ENCODE assay signal across 9 cellular contexts in genomic region chr5:151202381-151203139, GRCh38. TPM values are rescaled to one million over a fixed set of nuclear protein-coding genes. Genes with fewer than 3 reads are reported as not detected.
DNase-seq lines count a peak whose midpoint lies in the region; ATAC-seq, FAIRE-seq and TF ChIP-seq lines count a peak whose summit lies in the region.
"Had no signal": no experiment of that assay in that cellular context is flagged by ENCODE, and none has a peak within 500 bp of the region (broad histone marks: within the 10 kb centered on the region; RNA-seq: fewer than 3 reads in every experiment).

No MANE protein-coding gene starts in this region.

- no peak for TF ChIP-seq POLR2A in A549 (IDR thresholded peaks at IDR 0.05; ENCODE audit: low read length)

- POLR2A ChIA-PET in A549 (lab: Yijun Ruan, JAX): no interaction called here

- intact Hi-C loops in left ventricle myocardium superior (cut with micrococcal nuclease): no loop called here

- DNase-seq in A549 (ENCODE audit: low read depth in 1 of 2, low spot score in 1 of 2) (peak in 1 of 2 experiments; percentile 16), HFFc6 (peak; percentile 68), left ventricle myocardium superior (no peak), NCI-H128 (lab: John Stamatoyannopoulos, UW; ENCODE audit: unreplicated experiment) (no peak)
- peak; percentile 55 for DNase-seq in activated CD8-positive, alpha-beta memory T cell treated with anti-CD3 and anti-CD28 coated beads, Interleukin-2, amount 50 U/mL, for 48 hours

- H3K4me1 ChIP-seq in A549: peaks cover 4% of the 10 kb centered on the region; the same call in 1 of the 3 replicates

- no peak for TF ChIP-seq EP300 in A549 (IDR thresholded peaks at IDR 0.05)

- no peaks in the 10 kb centered on the region for H3K36me3 Mint-ChIP-seq in HFFc6 (ENCODE audit: low read depth)

- peak overlapping the region; percentile 29; the same call in 1 of the 2 replicates for H3K27ac Mint-ChIP-seq in HFFc6
- H3K27ac Mint-ChIP-seq: nephron had no signal

- no peak overlapping the region for H3K27ac ChIP-seq in A549

- peaks cover 8% of the 10 kb centered on the region for H3K27me3 Mint-ChIP-seq in HFFc6 (ENCODE audit: insufficient read depth)

- ATAC-seq in A549 (peak; percentile 52 to 71; a peak in 3 of 6 replicates), left ventricle myocardium superior (peak; percentile 89), GM21825 (IDR thresholded peaks at IDR 0.05; ENCODE audit: unreplicated experiment) (no peak), HG02870 (IDR thresholded peaks at IDR 0.05; ENCODE audit: unreplicated experiment) (no peak), HG03095 (IDR thresholded peaks at IDR 0.05; ENCODE audit: unreplicated experiment) (no peak)

- peak overlapping the region; percentile 22; the same call in 1 of the 3 replicates for H3K4me2 ChIP-seq in A549

- H3K4me3 Mint-ChIP-seq in HFFc6: no peak overlapping the region
- H3K4me3 Mint-ChIP-seq: nephron had no signal

- no peak overlapping the region for H3K4me3 ChIP-seq in A549

- no peak for TF ChIP-seq RAD21 in A549 (conservative IDR thresholded peaks at IDR 0.05 in 1 of 2, IDR thresholded peaks at IDR 0.05 in 1 of 2)

- no peaks in the 10 kb centered on the region for H3K9me3 Mint-ChIP-seq in HFFc6
- H3K9me3 Mint-ChIP-seq: nephron had no signal

- 37% methylated on average over 5 of the region's 5 CpGs for WGBS in A549 (ENCODE audit: missing lambda C conversion rate)

- no peak for TF ChIP-seq CTCF in A549 (IDR thresholded peaks at IDR 0.05)
- TF ChIP-seq CTCF in HFFc6 (IDR thresholded peaks at IDR 0.05): no peak

- no peaks in the 10 kb centered on the region for H3K9me3 ChIP-seq in A549

- CTCF ChIA-PET in A549 (lab: Yijun Ruan, JAX): interaction anchor here (0.6 to 2.6 kb wide), 3 partner anchors 38 to 133 kb away, joined by 3 to 10 read pairs (median 3); no protein-coding TSS in a partner anchor

- H3K4me1 Mint-ChIP-seq in HFFc6 (ENCODE audit: low read depth): peaks cover 7% of the 10 kb centered on the region
- H3K4me1 Mint-ChIP-seq: nephron had no signal

- FAIRE-seq in A549 (lab: Jason Lieb, UNC): no peak

TF ChIP-seq in A549, 52 proteins besides CTCF, POLR2A, EP300 and RAD21:
- TF ChIP-seq FOSL2 (IDR thresholded peaks at IDR 0.05) (no peak), FOSL2 (CRISPR knock-in tag; IDR thresholded peaks at IDR 0.05) (peak; percentile 63), CBX8 (IDR thresholded peaks at IDR 0.05) (no peak), SMC3 (IDR thresholded peaks at IDR 0.05) (no peak), EHMT2 (IDR thresholded peaks at IDR 0.05; ENCODE audit: low read depth) (no peak)

RNA-seq across cellular contexts. Expression of gene CCDC69, which starts 21.3 kb away (rescaled TPM):
- 3.0 and 3.2 TPM in 2 replicates for polyA plus RNA-seq in A549 (2011; rRNA removed)
- 0.91 and 2.1 TPM in 2 replicates for polyA plus RNA-seq in A549 (2012; cell fraction: cytosol; rRNA removed)
- 0.42 and 0.49 TPM in 2 replicates for polyA plus RNA-seq in A549 (2012; cell fraction: nucleus; rRNA removed)
- 2.1 to 3.1 TPM (median 2.9 TPM) in 3 replicates for polyA plus RNA-seq in A549 (2017; fragmentation: RNase III; extraction: RNeasy Plus Mini Kit Qiagen cat#74134 plus additional on column Dnase treatment)
- 1.4 and 2.8 TPM in 2 replicates for polyA minus RNA-seq in A549 (2011; rRNA and poly(A)+ RNA removed)
- 1 to 10 TPM in 1 of 6 experiments, under 1 TPM in 5; 0.43 to 1.1 (median 0.71) TPM for total RNA-seq in HFFc6 (2021; fragmentation: NEBNext Ultra II Directional; extraction: Animal tissue kit (Norgen Biotek cat#: 25700))
- total RNA-seq in left ventricle myocardium superior: 178 TPM

RNA-seq across cellular contexts. Expression of gene ANXA6, which starts 45.0 kb away (rescaled TPM):
- polyA plus RNA-seq in A549 (2011; rRNA removed): 32.4 and 34.9 TPM in 2 replicates
- 25.2 and 30.8 TPM in 2 replicates for polyA plus RNA-seq in A549 (2012; cell fraction: cytosol; rRNA removed)
- polyA plus RNA-seq in A549 (2012; cell fraction: nucleus; rRNA removed): 29.6 and 37.0 TPM in 2 replicates
- polyA plus RNA-seq in A549 (2017; fragmentation: RNase III; extraction: RNeasy Plus Mini Kit Qiagen cat#74134 plus additional on column Dnase treatment): 44.6 to 55.7 TPM (median 53.0 TPM) in 3 replicates
- 54.1 and 59.1 TPM in 2 replicates for polyA minus RNA-seq in A549 (2011; rRNA and poly(A)+ RNA removed)
- total RNA-seq in HFFc6 (2021; fragmentation: NEBNext Ultra II Directional; extraction: Animal tissue kit (Norgen Biotek cat#: 25700)): 100 to 1,000 TPM; 507 to 578 (median 546) TPM
- total RNA-seq in left ventricle myocardium superior: 214 TPM

RNA-seq across cellular contexts. Expression of gene GM2A, which starts 50.4 kb away (rescaled TPM):
- polyA plus RNA-seq in A549 (2011; rRNA removed) (9.6 and 13.8 TPM in 2 replicates), A549 (2017; fragmentation: RNase III; extraction: RNeasy Plus Mini Kit Qiagen cat#74134 plus additional on column Dnase treatment) (16.4 to 17.4 TPM (median 17.2 TPM) in 3 replicates)
- polyA plus RNA-seq in A549 (2012; cell fraction: cytosol; rRNA removed): 5.9 and 7.8 TPM in 2 replicates
- 3.9 and 5.2 TPM in 2 replicates for polyA plus RNA-seq in A549 (2012; cell fraction: nucleus; rRNA removed)
- 12.8 and 14.3 TPM in 2 replicates for polyA minus RNA-seq in A549 (2011; rRNA and poly(A)+ RNA removed)
- 10 to 100 TPM; 26.0 to 34.8 (median 28.5) TPM for total RNA-seq in HFFc6 (2021; fragmentation: NEBNext Ultra II Directional; extraction: Animal tissue kit (Norgen Biotek cat#: 25700))
- total RNA-seq in left ventricle myocardium superior: 32.1 TPM

Comparison
In these comparisons a context has a peak if more than half of its experiments do, and no peak if none do; other contexts are left out.
1. ATAC-seq: peak in A549 (2 of 2) and left ventricle myocardium superior (single experiment); none in GM21825 (single experiment), HG02870 (single experiment) and HG03095 (single experiment).
2. DNase-seq: peak in HFFc6 (single experiment) and activated CD8-positive, alpha-beta memory T cell treated with anti-CD3 and anti-CD28 coated beads, Interleukin-2, amount 50 U/mL, for 48 hours (single experiment); none in left ventricle myocardium superior (single experiment) and NCI-H128 (single experiment).
3. RNA of gene CCDC69, which starts 21.3 kb away (total RNA-seq): 178 TPM in left ventricle myocardium superior (single experiment); 0.43 to 1.1 TPM in HFFc6; every median in the first group is over 10 times any median in the second.